Comparison of ENCODE assay signal across 8 cellular contexts in the genomic region with DNA sequence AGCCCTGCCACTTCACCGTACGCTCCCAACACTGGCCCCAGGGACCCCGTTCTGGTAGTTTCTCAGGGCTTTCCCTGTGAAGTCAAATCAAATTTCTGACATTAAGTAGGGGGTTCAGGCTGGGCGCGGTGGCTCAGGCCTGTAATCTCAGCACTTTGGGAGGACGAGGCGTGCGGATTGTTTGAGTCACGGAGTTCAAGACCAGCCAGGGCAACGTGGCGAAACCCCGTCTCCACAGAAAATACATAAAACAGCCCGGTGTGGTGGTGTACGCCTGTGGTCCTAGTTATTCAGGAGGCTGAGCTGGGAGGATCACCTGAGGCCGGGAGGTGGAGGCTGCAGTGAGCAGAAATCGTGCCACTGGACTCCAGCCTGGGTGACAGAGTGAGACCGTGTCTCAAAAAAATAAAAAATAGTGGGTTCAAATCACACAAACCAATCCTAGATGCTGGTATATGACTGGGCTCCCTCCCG. TPM values are rescaled to one million over a fixed set of nuclear protein-coding genes. Genes with fewer than 3 reads are reported as not detected.
DNase-seq lines count a peak whose midpoint lies in the region; ATAC-seq and TF ChIP-seq lines count a peak whose summit lies in the region.

No MANE protein-coding gene starts in this region.

- H3K4me3 Mint-ChIP-seq in MCF 10A (ENCODE audit: unreplicated experiment), result peak overlapping the region; percentile 80

- no peaks in the 10 kb centered on the region for H3K27me3 Mint-ChIP-seq in MCF 10A (ENCODE audit: insufficient read depth, unreplicated experiment)

- intact Hi-C loops in MCF 10A (cut with micrococcal nuclease), result loop anchor here (1.0 to 5.0 kb wide), 2 partner anchors 44 to 77 kb away; no protein-coding TSS in a partner anchor

- POLR2A ChIA-PET in MCF 10A (lab: Yijun Ruan, JAX), result interaction anchor here (1.0 to 1.8 kb wide), 5 partner anchors 8 to 70 kb away, joined by 3 to 8 read pairs (median 4); a partner anchor contains a TSS

- H3K4me3 ChIP-seq in SJCRH30 (peak overlapping the region; percentile 85), mesodermal cell (ENCODE audit: extremely low read depth, insufficient read depth, low read length, poor library complexity, severe bottlenecking) (peak overlapping the region; percentile 90), suprapubic skin (peak overlapping the region; percentile 64)

- peaks cover 19% of the 10 kb centered on the region for H3K36me3 Mint-ChIP-seq in MCF 10A (ENCODE audit: insufficient read depth, unreplicated experiment)

- H3K27ac Mint-ChIP-seq in MCF 10A (ENCODE audit: low read depth, unreplicated experiment), result peak overlapping the region; percentile 94

- peaks cover 6% of the 10 kb centered on the region for H3K4me1 ChIP-seq in SJCRH30
- H3K4me1 ChIP-seq in mesodermal cell (ENCODE audit: control insufficient read depth, insufficient read depth, low read length, poor library complexity, severe bottlenecking), result peaks cover 8% of the 10 kb centered on the region
- H3K4me1 ChIP-seq in suprapubic skin, result peaks cover 45% of the 10 kb centered on the region

- H3K27me3 ChIP-seq in SJCRH30, result no peaks in the 10 kb centered on the region
- no peaks in the 10 kb centered on the region for H3K27me3 ChIP-seq in suprapubic skin

- no peak for TF ChIP-seq EP300 in suprapubic skin (IDR thresholded peaks at IDR 0.05)

- TF ChIP-seq POLR2A in suprapubic skin (IDR thresholded peaks at IDR 0.05), result no peak

- H3K9me3 ChIP-seq in SJCRH30 (replicated peaks), result peaks cover 4% of the 10 kb centered on the region
- peaks cover 6% of the 10 kb centered on the region for H3K9me3 ChIP-seq in mesodermal cell (ENCODE audit: control insufficient read depth, low read length)
- H3K9me3 ChIP-seq in suprapubic skin, result no peaks in the 10 kb centered on the region

- ATAC-seq in GM19452 (IDR thresholded peaks at IDR 0.05; ENCODE audit: unreplicated experiment), result peak; percentile 2

- CTCF ChIA-PET in MCF 10A (lab: Yijun Ruan, JAX), result no interaction called here

- H3K27ac ChIP-seq in SJCRH30 (peak overlapping the region; percentile 41; the same call in 1 of the 2 replicates), mesodermal cell (ENCODE audit: low read depth, low read length, severe bottlenecking) (no peak overlapping the region), suprapubic skin (peak overlapping the region; percentile 80)

- no TSS peak for BruUV-seq in MCF 10A (replicated peaks; lab: Mats Ljungman, UMichigan)

- no peaks in the 10 kb centered on the region for H3K9me3 Mint-ChIP-seq in MCF 10A (ENCODE audit: unreplicated experiment)

- H3K36me3 ChIP-seq in SJCRH30, result no peaks in the 10 kb centered on the region
- H3K36me3 ChIP-seq in mesodermal cell (ENCODE audit: control insufficient read depth, insufficient read depth, low read length), result peaks cover 12% of the 10 kb centered on the region
- H3K36me3 ChIP-seq in suprapubic skin, result no peaks in the 10 kb centered on the region

- DNase-seq in SJCRH30, result no peak
- no peak for DNase-seq in MCF 10A (ENCODE audit: unreplicated experiment)
- peak in 1 of 2 donors; percentile 68 for DNase-seq in suprapubic skin (ENCODE audit: low spot score in 2 of 2)
- no peak for DNase-seq in iPS-NIHi7 (ENCODE audit: extremely low spot score)
- no peak for DNase-seq in NCI-H1092 (lab: John Stamatoyannopoulos, UW)
- DNase-seq in COR-L47 (lab: John Stamatoyannopoulos, UW), result no peak

- TF ChIP-seq CTCF in MCF 10A (IDR thresholded peaks at IDR 0.05; ENCODE audit: unreplicated experiment) (no peak), suprapubic skin (IDR thresholded peaks at IDR 0.05) (no peak)

- 81 to 88% methylated on average over 16 to 18 of the region's 18 CpGs for WGBS in mesodermal cell (ENCODE audit: insufficient coverage in 2 of 2), 2 experiments
- WGBS in suprapubic skin, result 43% methylated on average over 17 of the region's 18 CpGs

- no peaks in the 10 kb centered on the region for H3K4me1 Mint-ChIP-seq in MCF 10A (ENCODE audit: insufficient read depth, unreplicated experiment)

RNA-seq across cellular contexts. Expression of a gene that starts 0.6 kb away (rescaled TPM):
- total RNA-seq in SJCRH30 (2014; rRNA removed; shearing (Covaris generic)), result 62.8 and 69.7 TPM in 2 replicates
- total RNA-seq in MCF 10A (2022), result 38.0 and 45.4 TPM in 2 replicates
- polyA plus RNA-seq in mesodermal cell (2013, experiment 1 of 2), result 45.6 TPM
- polyA plus RNA-seq in mesodermal cell (2013, experiment 2 of 2), result 40.3 TPM
- 10 to 100 TPM; 36.4 to 53.1 (median 45.6) TPM for total RNA-seq in suprapubic skin

RNA-seq across cellular contexts. Expression of a gene that starts 8.6 kb away (rescaled TPM):
- 150 and 156 TPM in 2 replicates for total RNA-seq in SJCRH30 (2014; rRNA removed; shearing (Covaris generic))
- total RNA-seq in MCF 10A (2022) (20.6 TPM in 2 replicates), suprapubic skin (100 to 1,000 TPM in 1 of 4 donors, 10 to 100 TPM in 3; 37.6 to 105 (median 44.7) TPM)
- polyA plus RNA-seq in mesodermal cell (2013, experiment 1 of 2), result 120 TPM
- polyA plus RNA-seq in mesodermal cell (2013, experiment 2 of 2), result 106 TPM

RNA-seq across cellular contexts. Expression of a gene that starts 31.5 kb away (rescaled TPM):
- total RNA-seq in SJCRH30 (2014; rRNA removed; shearing (Covaris generic)), result 142 and 144 TPM in 2 replicates
- total RNA-seq in MCF 10A (2022), result 16.5 and 21.1 TPM in 2 replicates
- polyA plus RNA-seq in mesodermal cell (2013, experiment 1 of 2), result 21.7 TPM
- 19.4 TPM for polyA plus RNA-seq in mesodermal cell (2013, experiment 2 of 2)
- total RNA-seq in suprapubic skin, result 10 to 100 TPM; 13.0 to 33.5 (median 20.0) TPM

RNA-seq across cellular contexts. Expression of a gene that starts 31.8 kb away (rescaled TPM):
- 8.9 and 14.2 TPM in 2 replicates for total RNA-seq in SJCRH30 (2014; rRNA removed; shearing (Covaris generic))
- total RNA-seq in MCF 10A (2022) (14.8 and 16.2 TPM in 2 replicates), suprapubic skin (10 to 100 TPM; 28.1 to 84.6 (median 33.4) TPM)
- 21.9 TPM for polyA plus RNA-seq in mesodermal cell (2013, experiment 1 of 2)
- 20.8 TPM for polyA plus RNA-seq in mesodermal cell (2013, experiment 2 of 2)
